ENCODE assay signal across 8 cellular contexts in genomic region chr10:112981553-112981952, GRCh38. TPM values are rescaled to one million over a fixed set of nuclear protein-coding genes. Genes with fewer than 3 reads are reported as not detected.
A peak's percentile ranks its signal among the peaks of the same experiment; 100 is the strongest.
DNase-seq lines count a peak whose midpoint lies in the region; ATAC-seq and TF ChIP-seq lines count a peak whose summit lies in the region.

No MANE protein-coding gene starts in this region.

- peaks cover 68% of the 10 kb centered on the region for H3K27me3 Mint-ChIP-seq in activated CD4-positive, alpha-beta T cell treated with anti-CD3 and anti-CD28 coated beads, Interleukin-2, amount 10 ng/mL, durations not matched to agents 7 days and 5 days

- intact Hi-C loops in stomach (cut with DNase I; ENCODE audit: low total_unique reads): no loop called here

- WGBS in stomach, 5 donors: 24 to 47% (median 30%) methylated on average over 7 of the region's 7 CpGs

- no peak for TF ChIP-seq EP300 in stomach (IDR thresholded peaks at IDR 0.05)

- no peak for TF ChIP-seq POLR2A in stomach (IDR thresholded peaks at IDR 0.05)

- ATAC-seq in HG03095 (IDR thresholded peaks at IDR 0.05; ENCODE audit: unreplicated experiment): peak; percentile 96

- H3K4me1 Mint-ChIP-seq in activated CD4-positive, alpha-beta T cell treated with anti-CD3 and anti-CD28 coated beads, Interleukin-2, amount 10 ng/mL, durations not matched to agents 7 days and 5 days: peaks cover 7% of the 10 kb centered on the region

- peak in 3 of 4 experiments; percentile 8 to 32 (median 12) for DNase-seq in stimulated activated CD4-positive, alpha-beta T cell treated with anti-CD3 and anti-CD28 coated beads, Interleukin-1b, Interleukin-23, amount 100 ng/mL, for 24 hours (ENCODE audit: low read depth in 4 of 4, low spot score in 1 of 4)
- DNase-seq in stimulated activated CD4-positive, alpha-beta T cell treated with anti-CD3 and anti-CD28 coated beads, Interleukin-4, amount 100 ng/mL, for 4 hours: no peak
- DNase-seq in activated CD4-positive, alpha-beta T cell treated with anti-CD3 and anti-CD28 coated beads, Interleukin-2, amount 10 ng/mL, durations not matched to agents 7 days and 5 days: peak; percentile 23
- DNase-seq in stomach (no peak), globus pallidus (ENCODE audit: low spot score) (no peak), medulla oblongata (ENCODE audit: extremely low spot score) (no peak)

- no peak for TF ChIP-seq CTCF in stomach (IDR thresholded peaks at IDR 0.05)

- no peaks in the 10 kb centered on the region for H3K36me3 Mint-ChIP-seq in activated CD4-positive, alpha-beta T cell treated with anti-CD3 and anti-CD28 coated beads, Interleukin-2, amount 10 ng/mL, durations not matched to agents 7 days and 5 days (ENCODE audit: low read depth)

- H3K27ac Mint-ChIP-seq in activated CD4-positive, alpha-beta T cell treated with anti-CD3 and anti-CD28 coated beads, Interleukin-2, amount 10 ng/mL, durations not matched to agents 7 days and 5 days: no peak overlapping the region

- H3K36me3 ChIP-seq in subcutaneous abdominal adipose tissue (ENCODE audit: control insufficient read depth in 5 of 5, insufficient read depth in 5 of 5, low read length in 5 of 5): peaks cover 0 to 10% (median 6%) of the 10 kb centered on the region in 5 donors
- peaks cover 0 to 10% (median 2%) of the 10 kb centered on the region in 4 donors for H3K36me3 ChIP-seq in stomach

- H3K4me1 ChIP-seq in subcutaneous abdominal adipose tissue (ENCODE audit: control insufficient read depth in 5 of 5, insufficient read depth in 5 of 5, low read length in 5 of 5) (peaks cover 0 to 37% (median 28%) of the 10 kb centered on the region in 5 donors), stomach (peaks cover 17 to 58% (median 31%) of the 10 kb centered on the region in 4 donors)

- peak overlapping the region in 1 of 5 donors; percentile 40 for H3K9ac ChIP-seq in subcutaneous abdominal adipose tissue (ENCODE audit: low read length in 5 of 5)

- H3K9me3 Mint-ChIP-seq in activated CD4-positive, alpha-beta T cell treated with anti-CD3 and anti-CD28 coated beads, Interleukin-2, amount 10 ng/mL, durations not matched to agents 7 days and 5 days: no peaks in the 10 kb centered on the region

- CTCF ChIA-PET in activated CD4-positive, alpha-beta T cell treated with anti-CD3 and anti-CD28 coated beads, Interleukin-2, amount 10 ng/mL, durations not matched to agents 7 days and 5 days (lab: Charles Lee): interaction anchor here (0.6 kb wide), 1 partner anchor 1011 kb away, joined by 5 read pairs; no protein-coding TSS in a partner anchor

- H3K4me3 ChIP-seq in subcutaneous abdominal adipose tissue (ENCODE audit: low read depth in 1 of 5, low read length in 5 of 5): no peak overlapping the region
- H3K4me3 ChIP-seq in stomach: no peak overlapping the region

- H3K27ac ChIP-seq in subcutaneous abdominal adipose tissue (ENCODE audit: low read depth, low read length): peak overlapping the region; percentile 10
- H3K27ac ChIP-seq in stomach: no peak overlapping the region

- H3K27me3 ChIP-seq in subcutaneous abdominal adipose tissue (ENCODE audit: control insufficient read depth in 5 of 5, insufficient read depth in 4 of 5, low read length in 5 of 5) (no peaks in the 10 kb centered on the region), stomach (no peaks in the 10 kb centered on the region)

- H3K4me3 Mint-ChIP-seq in activated CD4-positive, alpha-beta T cell treated with anti-CD3 and anti-CD28 coated beads, Interleukin-2, amount 10 ng/mL, durations not matched to agents 7 days and 5 days: no peak overlapping the region

- POLR2A ChIA-PET in activated CD4-positive, alpha-beta T cell treated with anti-CD3 and anti-CD28 coated beads, Interleukin-2, amount 10 ng/mL, durations not matched to agents 7 days and 5 days (lab: Charles Lee): no interaction called here

- no peaks in the 10 kb centered on the region for H3K9me3 ChIP-seq in subcutaneous abdominal adipose tissue (ENCODE audit: control insufficient read depth in 5 of 5, low read length in 5 of 5)
- no peaks in the 10 kb centered on the region for H3K9me3 ChIP-seq in stomach

RNA-seq across cellular contexts. Expression of gene TCF7L2, which starts 31.5 kb away (rescaled TPM):
- under 1 TPM; 0.60 to 0.81 TPM for total RNA-seq in activated CD4-positive, alpha-beta T cell treated with anti-CD3 and anti-CD28 coated beads, Interleukin-2, amount 10 ng/mL, durations not matched to agents 7 days and 5 days
- total RNA-seq in stomach: 100 to 1,000 TPM in 2 of 5 donors, 10 to 100 TPM in 3; 34.1 to 179 (median 89.9) TPM
- polyA plus RNA-seq in stomach: 10 to 100 TPM in 1 of 3 donors, 1 to 10 TPM in 2; 6.7 to 11.5 (median 9.2) TPM

Comparison
In these comparisons a context has a peak if more than half of its experiments do, and no peak if none do; other contexts are left out.
1. DNase-seq: peak in stimulated activated CD4-positive, alpha-beta T cell treated with anti-CD3 and anti-CD28 coated beads, Interleukin-1b, Interleukin-23, amount 100 ng/mL, for 24 hours (3 of 4) and activated CD4-positive, alpha-beta T cell treated with anti-CD3 and anti-CD28 coated beads, Interleukin-2, amount 10 ng/mL, durations not matched to agents 7 days and 5 days (single experiment); none in stimulated activated CD4-positive, alpha-beta T cell treated with anti-CD3 and anti-CD28 coated beads, Interleukin-4, amount 100 ng/mL, for 4 hours (0 of 2), stomach (single experiment), globus pallidus (single experiment) and medulla oblongata (single experiment).
2. RNA of gene TCF7L2, which starts 31.5 kb away (total RNA-seq): 34.1 to 179 TPM in stomach; 0.60 to 0.81 TPM in activated CD4-positive, alpha-beta T cell treated with anti-CD3 and anti-CD28 coated beads, Interleukin-2, amount 10 ng/mL, durations not matched to agents 7 days and 5 days; every median in the first group is over 10 times any median in the second.